1 cellular context compared by ENCODE assay signal in the genomic region with DNA sequence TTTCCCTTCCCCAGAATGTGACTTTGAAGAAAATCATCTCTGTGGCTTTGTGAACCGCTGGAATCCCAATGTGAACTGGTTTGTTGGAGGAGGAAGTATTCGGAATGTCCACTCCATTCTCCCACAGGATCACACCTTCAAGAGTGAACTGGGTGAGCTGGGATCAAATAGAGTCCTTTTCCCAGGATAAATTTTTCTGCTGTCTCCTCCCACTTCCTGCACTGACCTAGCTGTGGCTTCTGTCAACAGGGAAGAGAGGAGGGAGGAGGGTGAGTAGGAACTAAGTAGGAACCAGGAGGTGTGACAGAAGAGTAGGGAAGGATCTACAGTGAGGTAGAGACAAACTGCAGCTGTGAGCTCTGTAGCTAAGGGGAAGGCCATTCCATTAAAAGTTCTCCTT.
TF ChIP-seq lines count a peak whose summit lies in the region.

No MANE protein-coding gene starts in this region.

TF ChIP-seq in WTC11, 78 proteins besides CTCF, POLR2A, EP300 and RAD21 (continued from another document):
- TF ChIP-seq, protein P1, sequence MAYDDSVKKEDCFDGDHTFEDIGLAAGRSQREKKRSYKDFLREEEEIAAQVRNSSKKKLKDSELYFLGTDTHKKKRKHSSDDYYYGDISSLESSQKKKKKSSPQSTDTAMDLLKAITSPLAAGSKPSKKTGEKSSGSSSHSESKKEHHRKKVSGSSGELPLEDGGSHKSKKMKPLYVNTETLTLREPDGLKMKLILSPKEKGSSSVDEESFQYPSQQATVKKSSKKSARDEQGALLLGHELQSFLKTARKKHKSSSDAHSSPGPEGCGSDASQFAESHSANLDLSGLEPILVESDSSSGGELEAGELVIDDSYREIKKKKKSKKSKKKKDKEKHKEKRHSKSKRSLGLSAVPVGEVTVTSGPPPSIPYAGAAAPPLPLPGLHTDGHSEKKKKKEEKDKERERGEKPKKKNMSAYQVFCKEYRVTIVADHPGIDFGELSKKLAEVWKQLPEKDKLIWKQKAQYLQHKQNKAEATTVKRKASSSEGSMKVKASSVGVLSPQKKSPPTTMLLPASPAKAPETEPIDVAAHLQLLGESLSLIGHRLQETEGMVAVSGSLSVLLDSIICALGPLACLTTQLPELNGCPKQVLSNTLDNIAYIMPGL (CRISPR knock-in tag; IDR thresholded peaks at IDR 0.05): no peak
- TF ChIP-seq NR1H2 (CRISPR knock-in tag; IDR thresholded peaks at IDR 0.05) (no peak), ZNF396 (CRISPR knock-in tag; IDR thresholded peaks at IDR 0.05; ENCODE audit: borderline replicate concordance) (no peak), JAZF1 (CRISPR knock-in tag; IDR thresholded peaks at IDR 0.05) (no peak), ELF4 (CRISPR knock-in tag; IDR thresholded peaks at IDR 0.05; ENCODE audit: low read depth) (no peak), SMAD4 (CRISPR knock-in tag; IDR thresholded peaks at IDR 0.05) (no peak), ZNF219 (CRISPR knock-in tag; IDR thresholded peaks at IDR 0.05; ENCODE audit: borderline replicate concordance) (no peak), ZBTB21 (CRISPR knock-in tag; IDR thresholded peaks at IDR 0.05; ENCODE audit: borderline replicate concordance) (no peak), CREB1 (CRISPR knock-in tag; IDR thresholded peaks at IDR 0.05) (no peak), MYBL2 (CRISPR knock-in tag; IDR thresholded peaks at IDR 0.05) (no peak)
- TF ChIP-seq, protein P2, sequence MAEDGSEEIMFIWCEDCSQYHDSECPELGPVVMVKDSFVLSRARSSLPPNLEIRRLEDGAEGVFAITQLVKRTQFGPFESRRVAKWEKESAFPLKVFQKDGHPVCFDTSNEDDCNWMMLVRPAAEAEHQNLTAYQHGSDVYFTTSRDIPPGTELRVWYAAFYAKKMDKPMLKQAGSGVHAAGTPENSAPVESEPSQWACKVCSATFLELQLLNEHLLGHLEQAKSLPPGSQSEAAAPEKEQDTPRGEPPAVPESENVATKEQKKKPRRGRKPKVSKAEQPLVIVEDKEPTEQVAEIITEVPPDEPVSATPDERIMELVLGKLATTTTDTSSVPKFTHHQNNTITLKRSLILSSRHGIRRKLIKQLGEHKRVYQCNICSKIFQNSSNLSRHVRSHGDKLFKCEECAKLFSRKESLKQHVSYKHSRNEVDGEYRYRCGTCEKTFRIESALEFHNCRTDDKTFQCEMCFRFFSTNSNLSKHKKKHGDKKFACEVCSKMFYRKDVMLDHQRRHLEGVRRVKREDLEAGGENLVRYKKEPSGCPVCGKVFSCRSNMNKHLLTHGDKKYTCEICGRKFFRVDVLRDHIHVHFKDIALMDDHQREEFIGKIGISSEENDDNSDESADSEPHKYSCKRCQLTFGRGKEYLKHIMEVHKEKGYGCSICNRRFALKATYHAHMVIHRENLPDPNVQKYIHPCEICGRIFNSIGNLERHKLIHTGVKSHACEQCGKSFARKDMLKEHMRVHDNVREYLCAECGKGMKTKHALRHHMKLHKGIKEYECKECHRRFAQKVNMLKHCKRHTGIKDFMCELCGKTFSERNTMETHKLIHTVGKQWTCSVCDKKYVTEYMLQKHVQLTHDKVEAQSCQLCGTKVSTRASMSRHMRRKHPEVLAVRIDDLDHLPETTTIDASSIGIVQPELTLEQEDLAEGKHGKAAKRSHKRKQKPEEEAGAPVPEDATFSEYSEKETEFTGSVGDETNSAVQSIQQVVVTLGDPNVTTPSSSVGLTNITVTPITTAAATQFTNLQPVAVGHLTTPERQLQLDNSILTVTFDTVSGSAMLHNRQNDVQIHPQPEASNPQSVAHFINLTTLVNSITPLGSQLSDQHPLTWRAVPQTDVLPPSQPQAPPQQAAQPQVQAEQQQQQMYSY (CRISPR knock-in tag; IDR thresholded peaks at IDR 0.05): no peak
